8 cellular contexts compared by ENCODE assay signal in genomic region chr6:108581237-108581931, GRCh38. TPM values are rescaled to one million over a fixed set of nuclear protein-coding genes. Genes with fewer than 3 reads are reported as not detected.
DNase-seq lines count a peak whose midpoint lies in the region; ATAC-seq, FAIRE-seq and TF ChIP-seq lines count a peak whose summit lies in the region.

No MANE protein-coding gene starts in this region.

- H3K36me3 ChIP-seq in HEK293 (ENCODE audit: control insufficient read depth in 2 of 2, insufficient read depth in 1 of 2, low read length in 2 of 2) (peaks cover 0 to 17% of the 10 kb centered on the region in 2 experiments; a peak in 1 of 3 replicates), pancreas (peaks cover 0 to 11% (median 0%) of the 10 kb centered on the region in 3 donors)

- no peak overlapping the region for H3K27ac ChIP-seq in HEK293 (ENCODE audit: extremely low read depth, low read depth, low read length)
- peak overlapping the region; percentile 16; the same call in 1 of the 2 replicates for H3K27ac ChIP-seq in RWPE1
- H3K27ac ChIP-seq in epithelial cell of prostate: peak overlapping the region; percentile 39
- peak overlapping the region in 2 of 4 donors; percentile 28 to 42 for H3K27ac ChIP-seq in pancreas

- POLR2A ChIA-PET in HEK293 (lab: Yijun Ruan, JAX) (no interaction called here), RWPE1 (lab: Yijun Ruan, JAX; ENCODE audit: low non-redundant PET) (no interaction called here), GM10248 (lab: Yijun Ruan, JAX) (no interaction called here)

- H3K27me3 ChIP-seq in pancreas: no peaks in the 10 kb centered on the region

- CTCF ChIA-PET in HEK293 (lab: Yijun Ruan, JAX): interaction anchor here (0.8 to 2.4 kb wide), 2 partner anchors 13 to 21 kb away, joined by 3 to 6 read pairs; no protein-coding TSS in a partner anchor
- CTCF ChIA-PET in RWPE1 (lab: Yijun Ruan, JAX): no interaction called here
- CTCF ChIA-PET in GM10248 (lab: Yijun Ruan, JAX): interaction anchor here (0.7 to 1.6 kb wide), 2 partner anchors 11 to 16 kb away, joined by 3 read pairs; no protein-coding TSS in a partner anchor

- DNase-seq in RWPE1 (ENCODE audit: low spot score): peak; percentile 57
- no peak for DNase-seq in epithelial cell of prostate (ENCODE audit: low read depth, low spot score)
- no peak for DNase-seq in pancreas
- no peak for DNase-seq in GF-D8 (lab: John Stamatoyannopoulos, UW)
- no peak for DNase-seq in GM19239 (ENCODE audit: insufficient read length, low spot score)
- no peak for DNase-seq in occipital lobe (lab: John Stamatoyannopoulos, UW)
- no peak for DNase-seq in GM10248 (ENCODE audit: extremely low spot score)

- peak in 3 of 4 donors; percentile 44 to 55 (median 52) for ATAC-seq in pancreas

- H3K9me3 ChIP-seq in HEK293 (ENCODE audit: control insufficient read depth, insufficient read depth, low read depth, low read length) (no peaks in the 10 kb centered on the region), pancreas (no peaks in the 10 kb centered on the region)

- FAIRE-seq in pancreas (lab: Jason Lieb, UNC) (no peak), GM19239 (lab: Jason Lieb, UNC) (no peak)

- TF ChIP-seq CTCF in HEK293 (tag by site-specific recombination; IDR thresholded peaks at IDR 0.05) (no peak), RWPE1 (conservative IDR thresholded peaks at IDR 0.05; ENCODE audit: low read depth) (no peak), pancreas (IDR thresholded peaks at IDR 0.05) (no peak), GM10248 (IDR thresholded peaks at IDR 0.05; ENCODE audit: control extremely low read depth, extremely low read depth, low read depth, missing control alignments) (no peak)

- H3K4me1 ChIP-seq in HEK293 (ENCODE audit: control insufficient read depth, insufficient read depth, low read length) (peaks cover 34% of the 10 kb centered on the region), pancreas (peaks cover 41 to 56% (median 52%) of the 10 kb centered on the region in 3 donors)

- intact Hi-C loops in pancreas (cut with DNase I): no loop called here

- H3K4me3 ChIP-seq in HEK293 (ENCODE audit: low read depth, low read length): no peak overlapping the region
- H3K4me3 ChIP-seq in pancreas: no peak overlapping the region

- 5 to 8% methylated on average over 3 of the region's 3 CpGs for WGBS in pancreas, 2 donors

TF ChIP-seq in HEK293, 187 proteins besides CTCF, POLR2A, EP300 and RAD21:
- 0 out of 2 replicates have a peak, but pooled peaks have one; percentile 11 for TF ChIP-seq TCF7L2 (IDR thresholded peaks at IDR 0.05; ENCODE audit: borderline replicate concordance, low read depth, low read length)
- TF ChIP-seq ZNF324 (tag by site-specific recombination; IDR thresholded peaks at IDR 0.05): no peak
- peak; percentile 26; the same call in 1 of the 2 replicates for TF ChIP-seq ZBTB44 (tag by site-specific recombination; IDR thresholded peaks at IDR 0.05)
- TF ChIP-seq PRDM1 (tag by site-specific recombination; IDR thresholded peaks at IDR 0.05): 0 out of 2 replicates have a peak, but pooled peaks have one; percentile 33
- TF ChIP-seq ZNF449 (tag by site-specific recombination; IDR thresholded peaks at IDR 0.05): no peak
- TF ChIP-seq GFI1B (tag by site-specific recombination; IDR thresholded peaks at IDR 0.05): no peak
- no peak; the same call in 1 of the 2 replicates for TF ChIP-seq ZBTB21 (tag by site-specific recombination; IDR thresholded peaks at IDR 0.05)
- no peak for TF ChIP-seq ZSCAN30 (tag by site-specific recombination; IDR thresholded peaks at IDR 0.05)
- TF ChIP-seq ZNF416 (tag by site-specific recombination; IDR thresholded peaks at IDR 0.05): no peak
- TF ChIP-seq PRDM6 (tag by site-specific recombination; IDR thresholded peaks at IDR 0.05): peak; percentile 68
- TF ChIP-seq ZNF2 (tag by site-specific recombination; IDR thresholded peaks at IDR 0.05): no peak
- no peak for TF ChIP-seq KLF9 (tag by site-specific recombination; IDR thresholded peaks at IDR 0.05; ENCODE audit: low read depth)
- no peak for TF ChIP-seq ZNF785 (tag by site-specific recombination; IDR thresholded peaks at IDR 0.05)
- no peak for TF ChIP-seq ZFP69B (tag by site-specific recombination; IDR thresholded peaks at IDR 0.05)
- TF ChIP-seq ZNF585B (tag by site-specific recombination; IDR thresholded peaks at IDR 0.05): no peak
- peak; percentile 88; the same call in 1 of the 2 replicates for TF ChIP-seq MEIS1 (CRISPR knock-in tag; IDR thresholded peaks at IDR 0.05; ENCODE audit: borderline replicate concordance)
- no peak for TF ChIP-seq ZNF701 (tag by site-specific recombination; IDR thresholded peaks at IDR 0.05)
- TF ChIP-seq ZNF366 (tag by site-specific recombination; conservative IDR thresholded peaks at IDR 0.05): peak; percentile 61
- no peak for TF ChIP-seq KLF16 (tag by site-specific recombination; IDR thresholded peaks at IDR 0.05)
- no peak for TF ChIP-seq ZFHX2 (tag by site-specific recombination; conservative IDR thresholded peaks at IDR 0.05)
- TF ChIP-seq ZNF707 (tag by site-specific recombination; IDR thresholded peaks at IDR 0.05): no peak
- TF ChIP-seq KLF10 (tag by site-specific recombination; IDR thresholded peaks at IDR 0.05): 0 out of 2 replicates have a peak, but pooled peaks have one; percentile 25
- TF ChIP-seq ZBTB17 (tag by site-specific recombination; IDR thresholded peaks at IDR 0.05): peak; percentile 12; the same call in 1 of the 2 replicates
- TF ChIP-seq ZNF239 (tag by site-specific recombination; IDR thresholded peaks at IDR 0.05): no peak
- TF ChIP-seq ZNF677 (tag by site-specific recombination; IDR thresholded peaks at IDR 0.05): no peak
- no peak for TF ChIP-seq ZNF544 (tag by site-specific recombination; IDR thresholded peaks at IDR 0.05)
- peak; percentile 33; the same call in 1 of the 2 replicates for TF ChIP-seq SP7 (tag by site-specific recombination; IDR thresholded peaks at IDR 0.05)
- peak; percentile 48; the same call in 1 of the 2 replicates for TF ChIP-seq YY2 (tag by site-specific recombination; IDR thresholded peaks at IDR 0.05)

RNA-seq across cellular contexts. Expression of gene FOXO3, which starts 20.7 kb away (rescaled TPM):
- total RNA-seq in pancreas (10 to 100 TPM; 33.0 to 61.2 (median 41.7) TPM), occipital lobe (56.0 TPM)
- polyA plus RNA-seq in pancreas: 10 to 100 TPM; 11.3 to 12.6 TPM
